ENCODE assay signal across 13 cellular contexts in genomic region chr12:74105434-74105833, GRCh38.
"Had no signal": no experiment of that assay in that cellular context is flagged by ENCODE, and none has a peak within 500 bp of the region (broad histone marks: within the 10 kb centered on the region; RNA-seq: fewer than 3 reads in every experiment).

No MANE protein-coding gene starts in this region.

- FAIRE-seq: small intestine had no signal

- H3K4me1 ChIP-seq: gastrocnemius medialis, parathyroid adenoma, tibial artery, vagina had no signal

- ATAC-seq: activated naive CD4-positive, alpha-beta T cell treated with anti-CD3 and anti-CD28 coated beads, Interleukin-2, amount 50 U/mL, for 72 hours; activated T-cell treated with anti-CD3 and anti-CD28 coated beads, Interleukin-2, amount 50 U/mL, for 4 hours; gastrocnemius medialis; stimulated activated effector memory CD8-positive, alpha-beta T cell treated with anti-CD3 and anti-CD28 coated beads, Interleukin-12 subunit alpha, Interleukin-12 subunit beta, amount 100 ng/mL, for 72 hours had no signal

- DNase-seq: activated CD4-positive, alpha-beta T cell treated with anti-CD3 and anti-CD28 coated beads, Interleukin-2, amount 50 U/mL, for 48 hours; activated CD4-positive, CD25-positive, alpha-beta regulatory T cell treated with anti-CD3 and anti-CD28 coated beads, Interleukin-2, amount 50 U/mL, for 72 hours; activated effector memory CD4-positive, alpha-beta T cell treated with anti-CD3 and anti-CD28 coated beads, Interleukin-2, amount 50 U/mL, for 16 hours; activated T-cell treated with anti-CD3 and anti-CD28 coated beads, Interleukin-2, amount 50 U/mL, for 4 hours; amniotic stem cell; gastrocnemius medialis; retina; small intestine; tibial artery had no signal

- H3K9ac ChIP-seq: parathyroid adenoma had no signal

- H3K27ac ChIP-seq: gastrocnemius medialis, parathyroid adenoma, tibial artery, vagina had no signal

- H2AFZ ChIP-seq: parathyroid adenoma had no signal

- H3K4me3 ChIP-seq: gastrocnemius medialis, tibial artery, vagina had no signal

- H3K36me3 ChIP-seq: gastrocnemius medialis, tibial artery, vagina had no signal

- H3K79me2 ChIP-seq: parathyroid adenoma had no signal

- H3K27me3 ChIP-seq: gastrocnemius medialis, tibial artery, vagina had no signal

- H3K9me3 ChIP-seq: gastrocnemius medialis, tibial artery, vagina had no signal
